Comparison of ENCODE assay signal across 7 cellular contexts in the genomic region with DNA sequence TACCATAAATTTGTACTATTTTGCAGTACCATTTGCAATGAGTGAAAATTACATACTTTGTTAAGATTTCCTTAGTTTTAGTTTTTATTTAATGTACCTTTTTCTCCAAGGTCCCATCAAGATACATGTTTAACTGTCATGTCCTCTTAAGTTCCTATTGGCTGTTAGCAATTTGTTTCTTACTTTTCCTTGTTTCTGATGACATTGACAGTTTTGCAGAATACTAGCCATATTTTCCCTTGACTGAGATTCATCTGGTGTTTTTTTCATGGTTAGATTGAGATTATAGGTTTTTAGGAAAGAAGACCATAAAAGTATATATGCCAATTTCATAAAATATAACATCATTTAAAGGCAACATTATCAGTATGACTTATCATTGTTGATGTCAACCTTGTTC.
"Had no signal": no experiment of that assay in that cellular context is flagged by ENCODE, and none has a peak within 500 bp of the region (broad histone marks: within the 10 kb centered on the region; RNA-seq: fewer than 3 reads in every experiment).

No MANE protein-coding gene starts in this region.

- H3K27ac ChIP-seq: HL-60, KMS-11 had no signal

- ATAC-seq: K562 had no signal

- FAIRE-seq: HTR-8/SVneo, K562 had no signal

- H3K4me3 ChIP-seq: K562 had no signal

- H3K4me2 ChIP-seq: KMS-11 had no signal

- DNase-seq: IMR-90, KBM-7, KG1 had no signal

- H3K9ac ChIP-seq: KMS-11 had no signal
